In the genomic region with DNA sequence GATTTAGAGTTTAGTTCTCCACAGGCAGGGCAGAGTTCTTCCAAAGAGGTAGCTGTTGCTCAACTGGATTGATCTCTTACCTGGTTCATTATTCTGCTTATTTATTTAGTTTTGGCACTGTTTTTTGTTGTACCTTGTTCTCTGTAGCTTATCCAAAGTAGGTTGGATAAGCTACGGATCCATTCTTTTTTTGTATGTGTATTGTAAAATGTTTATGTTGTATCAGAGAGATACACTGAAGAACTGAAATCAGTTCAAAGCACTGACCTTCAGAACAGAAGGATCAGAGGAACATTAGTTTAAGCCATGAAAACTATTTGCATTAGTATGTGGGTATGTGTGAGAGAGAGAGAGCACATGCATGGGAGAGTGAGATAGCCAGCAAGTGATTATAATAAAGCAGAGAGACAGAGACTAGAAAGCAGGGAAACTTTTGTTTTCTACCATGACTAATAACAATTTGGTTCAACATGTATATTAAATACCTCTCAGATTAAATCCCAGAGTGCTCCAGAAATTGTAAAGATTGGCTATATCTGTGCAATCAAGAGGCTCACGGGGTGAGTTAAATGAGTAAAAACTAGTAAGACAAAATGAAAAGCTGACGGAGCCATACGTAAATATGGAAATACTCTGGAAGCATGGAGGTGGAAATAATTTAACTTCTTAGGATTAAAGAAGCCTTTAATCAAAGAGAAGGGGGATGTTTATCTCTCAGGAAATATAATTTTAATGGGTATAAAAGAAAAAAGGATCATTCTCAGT, we compare ENCODE assay signal across 19 cellular contexts. TPM values are rescaled to one million over a fixed set of nuclear protein-coding genes. Genes with fewer than 3 reads are reported as not detected.
DNase-seq lines count a peak whose midpoint lies in the region; ATAC-seq and TF ChIP-seq lines count a peak whose summit lies in the region.
"Had no signal": no experiment of that assay in that cellular context is flagged by ENCODE, and none has a peak within 500 bp of the region (broad histone marks: within the 10 kb centered on the region; RNA-seq: fewer than 3 reads in every experiment).

No MANE protein-coding gene starts in this region.

- DNase-seq in CD8-positive, alpha-beta memory T cell = no peak
- DNase-seq in central memory CD8-positive, alpha-beta T cell (ENCODE audit: low spot score in 2 of 2) = no peak
- DNase-seq in osteoblast (ENCODE audit: insufficient read length, low spot score, missing footprints) (no peak), NCI-H524 treated with DMSO at 0.1 percent for 48 hours (lab: John Stamatoyannopoulos, UW) (no peak)
- DNase-seq in activated CD4-positive, alpha-beta T cell treated with anti-CD3 and anti-CD28 coated beads, Interleukin-2, amount 50 U/mL, for 48 hours = no peak
- DNase-seq: activated CD4-positive, alpha-beta T cell treated with anti-CD3 and anti-CD28 coated beads, Interleukin-2, amount 50 U/mL, for 4 hours; activated naive CD4-positive, alpha-beta T cell treated with Interleukin-2 at 50 U/mL for 16 hours; C1 segment of cervical spinal cord; cerebellar nuclear complex; hypothalamus; mesenchymal stem cell; NCI-H2107; psoas muscle; stimulated activated CD4-positive, alpha-beta T cell treated with anti-CD3 and anti-CD28 coated beads, Interleukin-4, amount 100 ng/mL, for 4 hours; stomach had no signal

- no peak overlapping the region for H3K4me3 ChIP-seq in CD8-positive, alpha-beta memory T cell (ENCODE audit: low read length)
- H3K4me3 ChIP-seq in osteoblast (ENCODE audit: insufficient read depth, low read length) = no peak overlapping the region
- H3K4me3 ChIP-seq: esophagus muscularis mucosa, psoas muscle, stomach had no signal

- CTCF ChIA-PET in CD8-positive, alpha-beta memory T cell (lab: Charles Lee) = interaction anchor here (1.4 kb wide), 1 partner anchor 90 kb away, joined by 3 read pairs; no protein-coding TSS in a partner anchor

- no peaks in the 10 kb centered on the region for H3K9me3 Mint-ChIP-seq in CD8-positive, alpha-beta memory T cell
- H3K9me3 Mint-ChIP-seq in IgD-negative memory B cell = no peaks in the 10 kb centered on the region
- no peaks in the 10 kb centered on the region for H3K9me3 Mint-ChIP-seq in central memory CD8-positive, alpha-beta T cell

- H3K36me3 ChIP-seq in CD8-positive, alpha-beta memory T cell (ENCODE audit: insufficient read depth, low read length) = peaks cover 3% of the 10 kb centered on the region
- H3K36me3 ChIP-seq in osteoblast (ENCODE audit: insufficient read depth, low read length) = peaks cover 9% of the 10 kb centered on the region

- peaks cover 56 to 68% (median 66%) of the 10 kb centered on the region in 3 donors for H3K4me1 Mint-ChIP-seq in CD8-positive, alpha-beta memory T cell
- H3K4me1 Mint-ChIP-seq in IgD-negative memory B cell = peaks cover 33 to 45% (median 38%) of the 10 kb centered on the region in 3 donors
- peaks cover 53% of the 10 kb centered on the region for H3K4me1 Mint-ChIP-seq in central memory CD8-positive, alpha-beta T cell

- no peaks in the 10 kb centered on the region for H3K27me3 Mint-ChIP-seq in CD8-positive, alpha-beta memory T cell
- no peaks in the 10 kb centered on the region for H3K27me3 Mint-ChIP-seq in IgD-negative memory B cell
- H3K27me3 Mint-ChIP-seq in central memory CD8-positive, alpha-beta T cell = no peaks in the 10 kb centered on the region

- H3K27ac Mint-ChIP-seq in CD8-positive, alpha-beta memory T cell = peak overlapping the region; percentile 5 to 93 (median 50)
- H3K27ac Mint-ChIP-seq in IgD-negative memory B cell = peak overlapping the region; percentile 31 to 88 (median 72)
- peak overlapping the region; percentile 0 for H3K27ac Mint-ChIP-seq in central memory CD8-positive, alpha-beta T cell (ENCODE audit: low read depth)

- peak overlapping the region in 3 of 7 donors; percentile 1 to 25 (median 15) for H3K4me3 Mint-ChIP-seq in CD8-positive, alpha-beta memory T cell
- H3K4me3 Mint-ChIP-seq in IgD-negative memory B cell = peak overlapping the region in 3 of 4 donors; percentile 3 to 79 (median 5)
- peak overlapping the region; percentile 8 for H3K4me3 Mint-ChIP-seq in central memory CD8-positive, alpha-beta T cell

- H3K9me3 ChIP-seq in CD8-positive, alpha-beta memory T cell (ENCODE audit: low read length) = no peaks in the 10 kb centered on the region
- no peaks in the 10 kb centered on the region for H3K9me3 ChIP-seq in osteoblast (ENCODE audit: low read depth, low read length)
- H3K9me3 ChIP-seq: esophagus muscularis mucosa, psoas muscle, stomach had no signal

- H3K27ac ChIP-seq in CD8-positive, alpha-beta memory T cell (ENCODE audit: low read depth, low read length) = no peak overlapping the region
- H3K27ac ChIP-seq in osteoblast (ENCODE audit: low read depth, low read length) = peak overlapping the region; percentile 95
- H3K27ac ChIP-seq: esophagus muscularis mucosa, psoas muscle had no signal

- no peaks in the 10 kb centered on the region for H3K27me3 ChIP-seq in CD8-positive, alpha-beta memory T cell (ENCODE audit: insufficient read depth, low read length, poor library complexity, severe bottlenecking)
- no peaks in the 10 kb centered on the region for H3K27me3 ChIP-seq in osteoblast (ENCODE audit: insufficient read depth, low read length)
- H3K27me3 ChIP-seq: esophagus muscularis mucosa, stomach had no signal

- peaks cover 79% of the 10 kb centered on the region for H3K79me2 ChIP-seq in osteoblast (ENCODE audit: insufficient read depth, low read length)

- H3K4me2 ChIP-seq in osteoblast (ENCODE audit: insufficient read depth, low read length) = no peak overlapping the region

- POLR2A ChIA-PET in CD8-positive, alpha-beta memory T cell (lab: Charles Lee) = no interaction called here

- H3K4me1 ChIP-seq in CD8-positive, alpha-beta memory T cell (ENCODE audit: insufficient read depth, low read length) = peaks cover 20% of the 10 kb centered on the region
- H3K4me1 ChIP-seq in osteoblast (ENCODE audit: insufficient read depth, low read length) = peaks cover 35% of the 10 kb centered on the region

- peaks cover 0 to 47% (median 9%) of the 10 kb centered on the region in 3 donors for H3K36me3 Mint-ChIP-seq in CD8-positive, alpha-beta memory T cell
- H3K36me3 Mint-ChIP-seq in IgD-negative memory B cell = no peaks in the 10 kb centered on the region
- H3K36me3 Mint-ChIP-seq in central memory CD8-positive, alpha-beta T cell (ENCODE audit: insufficient read depth) = peaks cover 20% of the 10 kb centered on the region

- peaks cover 20% of the 10 kb centered on the region for H4K20me1 ChIP-seq in osteoblast (ENCODE audit: insufficient read depth, low read length)

- no peak for TF ChIP-seq CTCF in osteoblast (IDR thresholded peaks at IDR 0.05; ENCODE audit: extremely low read depth, low read depth, low read length)

- no peak overlapping the region for H2AFZ ChIP-seq in osteoblast (ENCODE audit: low read length)

- no peak for ATAC-seq in central memory CD8-positive, alpha-beta T cell (replicated peaks; ENCODE audit: extremely low read depth, poor library complexity, severe bottlenecking)
- ATAC-seq in GM21515 (IDR thresholded peaks at IDR 0.05; ENCODE audit: unreplicated experiment) = no peak
- no peak for ATAC-seq in GM18502 (IDR thresholded peaks at IDR 0.05; ENCODE audit: poor library complexity, unreplicated experiment)
- ATAC-seq: psoas muscle had no signal

RNA-seq across cellular contexts. Expression of gene ITCH, which starts 40.2 kb away (rescaled TPM):
- total RNA-seq in CD8-positive, alpha-beta memory T cell = 10 to 100 TPM; 45.6 to 51.7 TPM
- polyA plus RNA-seq in CD8-positive, alpha-beta memory T cell = 38.0 TPM
- 33.7 TPM for polyA plus RNA-seq in IgD-negative memory B cell
- total RNA-seq in osteoblast = 73.4 and 79.3 TPM in 2 replicates

Comparison
In these comparisons a context has a peak if more than half of its experiments do, and no peak if none do; other contexts are left out.
1. H3K27ac Mint-ChIP-seq: peak in every context shown above with its lines; median percentile 72 in IgD-negative memory B cell; 50 in CD8-positive, alpha-beta memory T cell; 0 in central memory CD8-positive, alpha-beta T cell.